9 cellular contexts compared by ENCODE assay signal in genomic region chr19:48111280-48111679, GRCh38. TPM values are rescaled to one million over a fixed set of nuclear protein-coding genes. Genes with fewer than 3 reads are reported as not detected.
DNase-seq lines count a peak whose midpoint lies in the region; ATAC-seq and TF ChIP-seq lines count a peak whose summit lies in the region.
"Had no signal": no experiment of that assay in that cellular context is flagged by ENCODE, and none has a peak within 500 bp of the region (broad histone marks: within the 10 kb centered on the region; RNA-seq: fewer than 3 reads in every experiment).

No MANE protein-coding gene starts in this region.

- H3K27ac ChIP-seq in duodenal mucosa (ENCODE audit: low read depth, low read length) = peak overlapping the region; percentile 89
- H3K27ac ChIP-seq in sigmoid colon = peak overlapping the region; percentile 89 to 95 (median 94)

- H3K36me3 ChIP-seq in H7 (replicated peaks; ENCODE audit: control insufficient read depth, insufficient read depth, low read length) (no peaks in the 10 kb centered on the region; the same call in 1 of the 2 replicates), duodenal mucosa (ENCODE audit: control insufficient read depth in 1 of 2, insufficient read depth in 2 of 2, low read length in 2 of 2) (peaks cover 0 to 3% of the 10 kb centered on the region in 2 donors), sigmoid colon (no peaks in the 10 kb centered on the region)

- TF ChIP-seq POLR2A in sigmoid colon (IDR thresholded peaks at IDR 0.05) = no peak

- H3K27me3 ChIP-seq in H7 (ENCODE audit: control insufficient read depth, insufficient read depth, low read length) (no peaks in the 10 kb centered on the region), duodenal mucosa (ENCODE audit: control insufficient read depth in 1 of 2, insufficient read depth in 2 of 2, low read length in 2 of 2) (no peaks in the 10 kb centered on the region), sigmoid colon (no peaks in the 10 kb centered on the region)

- DNase-seq in H7 (peak; percentile 59), NCI-H69 (lab: John Stamatoyannopoulos, UW) (peak; percentile 73), sigmoid colon (no peak), SKM-1 (lab: John Stamatoyannopoulos, UW; ENCODE audit: unreplicated experiment) (no peak), mesenteric fat pad (ENCODE audit: low spot score) (no peak), hepatic stellate cell (ENCODE audit: low spot score) (no peak)
- DNase-seq: NCI-H1105 had no signal

- TF ChIP-seq EP300 in sigmoid colon (IDR thresholded peaks at IDR 0.05) = no peak

- WGBS in sigmoid colon, 2 donors = 47 to 65% methylated on average over 7 of the region's 7 CpGs

- H3K4me3 ChIP-seq in H7 (ENCODE audit: insufficient read depth, low read depth, low read length) (no peak overlapping the region), duodenal mucosa (ENCODE audit: low read depth in 1 of 2, low read length in 2 of 2) (no peak overlapping the region), sigmoid colon (peak overlapping the region in 1 of 4 donors; percentile 44)

- TF ChIP-seq CTCF in sigmoid colon (IDR thresholded peaks at IDR 0.05) = no peak

- no peak overlapping the region for H3K9ac ChIP-seq in duodenal mucosa (ENCODE audit: low read depth in 1 of 2, low read length in 2 of 2)

- no peak for ATAC-seq in HG03097 (IDR thresholded peaks at IDR 0.05; ENCODE audit: low FRiP score, unreplicated experiment)

- no peaks in the 10 kb centered on the region for H3K9me3 ChIP-seq in duodenal mucosa (ENCODE audit: control insufficient read depth in 1 of 2, low read length in 2 of 2)
- H3K9me3 ChIP-seq in sigmoid colon = no peaks in the 10 kb centered on the region

- intact Hi-C loops in sigmoid colon (cut with DNase I) = no loop called here

- H3K4me1 ChIP-seq in duodenal mucosa (ENCODE audit: control insufficient read depth in 1 of 2, insufficient read depth in 2 of 2, low read length in 2 of 2) = peaks cover 0 to 4% of the 10 kb centered on the region in 2 donors
- peaks cover 0 to 32% (median 28%) of the 10 kb centered on the region in 4 donors for H3K4me1 ChIP-seq in sigmoid colon

RNA-seq across cellular contexts. Expression of gene PLA2G4C, which starts 0.7 kb away (rescaled TPM):
- not detected in 2 replicates for total RNA-seq in H7 (2014; rRNA removed; shearing (Covaris generic))
- 10 to 100 TPM; 11.8 to 18.5 (median 13.1) TPM for total RNA-seq in sigmoid colon
- 1 to 10 TPM in 2 of 3 donors, under 1 TPM in 1; 0.60 to 6.4 (median 6.0) TPM for polyA plus RNA-seq in sigmoid colon
- total RNA-seq in mesenteric fat pad = 7.1 TPM

RNA-seq across cellular contexts. Expression of gene LIG1, which starts 58.9 kb away (rescaled TPM):
- 90.7 and 100 TPM in 2 replicates for total RNA-seq in H7 (2014; rRNA removed; shearing (Covaris generic))
- total RNA-seq in sigmoid colon (10 to 100 TPM in 1 of 4 donors, 1 to 10 TPM in 3; 4.3 to 16.9 (median 6.5) TPM), mesenteric fat pad (4.7 TPM)
- 10 to 100 TPM; 11.4 to 41.6 (median 15.5) TPM for polyA plus RNA-seq in sigmoid colon

RNA-seq across cellular contexts. Expression of gene ZSWIM9, which starts 59.2 kb away (rescaled TPM):
- 1.7 and 3.0 TPM in 2 replicates for total RNA-seq in H7 (2014; rRNA removed; shearing (Covaris generic))
- total RNA-seq in sigmoid colon (1 to 10 TPM; 2.4 to 10.0 (median 4.0) TPM), mesenteric fat pad (5.3 TPM)
- 1 to 10 TPM; 4.2 to 6.1 (median 6.0) TPM for polyA plus RNA-seq in sigmoid colon

Comparison
In these comparisons a context has a peak if more than half of its experiments do, and no peak if none do; other contexts are left out.
1. DNase-seq: peak in H7 (single experiment) and NCI-H69 (single experiment); none in sigmoid colon (single experiment), SKM-1 (single experiment), mesenteric fat pad (single experiment) and hepatic stellate cell (single experiment).